ENCODE assay signal across 8 cellular contexts in genomic region chr12:76346798-76347420, GRCh38. TPM values are rescaled to one million over a fixed set of nuclear protein-coding genes. Genes with fewer than 3 reads are reported as not detected.
A peak's percentile ranks its signal among the peaks of the same experiment; 100 is the strongest.
DNase-seq lines count a peak whose midpoint lies in the region; ATAC-seq lines count a peak whose summit lies in the region.

No MANE protein-coding gene starts in this region.

- H3K27me3 Mint-ChIP-seq in activated T-cell treated with anti-CD3 and anti-CD28 coated beads, Interleukin-2, amount 50 U/mL, for 4 hours (ENCODE audit: low read depth): no peaks in the 10 kb centered on the region
- peaks cover 2 to 4% (median 4%) of the 10 kb centered on the region in 3 donors for H3K27me3 Mint-ChIP-seq in immature natural killer cell (ENCODE audit: low read depth in 3 of 3)
- H3K27me3 Mint-ChIP-seq in stimulated activated naive CD8-positive, alpha-beta T cell treated with anti-CD3 and anti-CD28 coated beads, Interleukin-15, Interleukin-2, amounts not matched to agents 100 ng/mL and 50 ng/mL, for 24 hours: no peaks in the 10 kb centered on the region

- peak overlapping the region; percentile 98 for H3K4me3 ChIP-seq in NT2/D1 (ENCODE audit: insufficient read length, low read depth)

- H3K9ac ChIP-seq in NT2/D1 (ENCODE audit: insufficient read length, low read depth): peak overlapping the region; percentile 97

- no peaks in the 10 kb centered on the region for H3K9me3 Mint-ChIP-seq in activated T-cell treated with anti-CD3 and anti-CD28 coated beads, Interleukin-2, amount 50 U/mL, for 4 hours
- no peaks in the 10 kb centered on the region for H3K9me3 Mint-ChIP-seq in immature natural killer cell
- H3K9me3 Mint-ChIP-seq in stimulated activated naive CD8-positive, alpha-beta T cell treated with anti-CD3 and anti-CD28 coated beads, Interleukin-15, Interleukin-2, amounts not matched to agents 100 ng/mL and 50 ng/mL, for 24 hours: no peaks in the 10 kb centered on the region

- H3K36me3 Mint-ChIP-seq in activated T-cell treated with anti-CD3 and anti-CD28 coated beads, Interleukin-2, amount 50 U/mL, for 4 hours (ENCODE audit: insufficient read depth): peaks cover 1% of the 10 kb centered on the region
- H3K36me3 Mint-ChIP-seq in immature natural killer cell: no peaks in the 10 kb centered on the region
- peaks cover 14% of the 10 kb centered on the region for H3K36me3 Mint-ChIP-seq in stimulated activated naive CD8-positive, alpha-beta T cell treated with anti-CD3 and anti-CD28 coated beads, Interleukin-15, Interleukin-2, amounts not matched to agents 100 ng/mL and 50 ng/mL, for 24 hours (ENCODE audit: low read depth)

- DNase-seq in activated T-cell treated with anti-CD3 and anti-CD28 coated beads, Interleukin-2, amount 50 U/mL, for 4 hours: no peak
- DNase-seq in activated T-cell treated with anti-CD3 and anti-CD28 coated beads, Interleukin-2, amount 50 U/mL, for 1 hour: no peak
- DNase-seq in NT2/D1 (ENCODE audit: low read depth, low spot score): no peak
- DNase-seq in astrocyte of the hippocampus (ENCODE audit: low read depth, low spot score): peak; percentile 80
- DNase-seq in immature natural killer cell: no peak
- DNase-seq in effector CD8-positive, alpha-beta T cell (lab: John Stamatoyannopoulos, UW): no peak

- peaks cover 18% of the 10 kb centered on the region for H3K36me3 ChIP-seq in NT2/D1 (ENCODE audit: insufficient read depth, insufficient read length, low read length)

- no peaks in the 10 kb centered on the region for H3K9me3 ChIP-seq in NT2/D1 (ENCODE audit: insufficient read depth, low read length)

- H3K4me3 Mint-ChIP-seq in activated T-cell treated with anti-CD3 and anti-CD28 coated beads, Interleukin-2, amount 50 U/mL, for 4 hours: peak overlapping the region; percentile 94
- peak overlapping the region; percentile 47 to 96 (median 95) for H3K4me3 Mint-ChIP-seq in immature natural killer cell
- peak overlapping the region; percentile 90 for H3K4me3 Mint-ChIP-seq in stimulated activated naive CD8-positive, alpha-beta T cell treated with anti-CD3 and anti-CD28 coated beads, Interleukin-15, Interleukin-2, amounts not matched to agents 100 ng/mL and 50 ng/mL, for 24 hours

- no peaks in the 10 kb centered on the region for H3K4me1 ChIP-seq in NT2/D1 (ENCODE audit: insufficient read depth, insufficient read length)

- H3K27me3 ChIP-seq in NT2/D1 (ENCODE audit: insufficient read depth, insufficient read length): no peaks in the 10 kb centered on the region

- peak overlapping the region in 5 of 6 donors; percentile 56 to 94 (median 89) for H3K27ac Mint-ChIP-seq in immature natural killer cell
- H3K27ac Mint-ChIP-seq in stimulated activated naive CD8-positive, alpha-beta T cell treated with anti-CD3 and anti-CD28 coated beads, Interleukin-15, Interleukin-2, amounts not matched to agents 100 ng/mL and 50 ng/mL, for 24 hours: peak overlapping the region; percentile 93

- peak; percentile 36 for ATAC-seq in activated T-cell treated with anti-CD3 and anti-CD28 coated beads, Interleukin-2, amount 50 U/mL, for 4 hours
- peak; percentile 27 for ATAC-seq in HG02852 (IDR thresholded peaks at IDR 0.05; ENCODE audit: unreplicated experiment)

- H3K4me1 Mint-ChIP-seq in activated T-cell treated with anti-CD3 and anti-CD28 coated beads, Interleukin-2, amount 50 U/mL, for 4 hours (ENCODE audit: low read depth): peaks cover 27% of the 10 kb centered on the region
- peaks cover 25 to 35% of the 10 kb centered on the region in 2 donors for H3K4me1 Mint-ChIP-seq in immature natural killer cell
- H3K4me1 Mint-ChIP-seq in stimulated activated naive CD8-positive, alpha-beta T cell treated with anti-CD3 and anti-CD28 coated beads, Interleukin-15, Interleukin-2, amounts not matched to agents 100 ng/mL and 50 ng/mL, for 24 hours (ENCODE audit: low read depth): peaks cover 36% of the 10 kb centered on the region

RNA-seq across cellular contexts. Expression of gene BBS10, which starts 1.3 kb away (rescaled TPM):
- 1 to 10 TPM; 3.3 to 4.1 (median 3.9) TPM for total RNA-seq in activated T-cell treated with anti-CD3 and anti-CD28 coated beads, Interleukin-2, amount 50 U/mL, for 4 hours
- polyA plus RNA-seq in immature natural killer cell: 1 to 10 TPM in 1 of 3 donors, under 1 TPM in 1, not detected in 1; 0.52 to 1.2 TPM
